ENCODE assay signal across 1 cellular context in the genomic region with DNA sequence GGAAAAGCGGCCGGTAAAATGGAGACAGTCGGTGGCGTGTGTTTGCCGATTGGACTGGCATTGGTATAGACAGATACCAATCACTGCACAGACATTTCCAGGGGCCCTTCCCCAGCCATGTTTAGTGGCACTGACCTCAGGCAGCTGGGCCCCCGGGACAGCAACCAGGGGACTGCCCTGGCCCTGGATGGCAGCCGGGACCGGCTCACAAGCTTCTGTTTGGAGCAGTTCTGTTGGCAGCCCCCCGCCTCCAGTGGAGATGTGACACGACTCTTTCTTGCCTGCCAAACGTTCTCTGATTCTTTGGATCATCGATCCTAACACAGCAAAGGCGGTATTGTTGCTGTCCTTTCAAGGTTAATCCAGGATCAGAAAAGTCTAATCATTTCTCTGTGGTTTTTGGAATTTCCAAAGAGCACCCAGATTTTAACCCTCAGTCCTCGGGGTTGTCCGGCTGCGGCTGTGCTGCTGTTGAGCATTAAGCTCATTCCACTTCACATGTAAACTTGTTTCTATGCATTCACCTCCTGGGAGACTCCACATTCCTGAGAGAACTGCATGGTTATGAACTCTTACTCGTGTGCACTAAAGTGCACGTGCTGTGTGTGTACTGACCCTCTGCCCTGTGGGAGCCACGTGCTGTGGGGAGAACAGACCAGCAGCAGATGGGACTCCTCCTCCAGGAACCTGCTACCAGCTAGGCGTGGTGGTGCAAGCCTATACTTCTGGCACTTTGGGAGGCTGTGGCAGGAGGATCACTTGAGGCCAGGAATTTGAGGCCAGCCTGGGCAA.
TF ChIP-seq lines count a peak whose summit lies in the region.

No MANE protein-coding gene starts in this region.

TF ChIP-seq in HepG2, 621 proteins besides CTCF, POLR2A, EP300 and RAD21:
- TF ChIP-seq KDM6A (CRISPR knock-in tag; IDR thresholded peaks at IDR 0.05; ENCODE audit: low read depth) (no peak), ADNP (CRISPR knock-in tag; IDR thresholded peaks at IDR 0.05) (no peak), GATAD2A (CRISPR knock-in tag; IDR thresholded peaks at IDR 0.05) (no peak), ZBTB42 (CRISPR knock-in tag; IDR thresholded peaks at IDR 0.05) (no peak), ZNF724P (CRISPR knock-in tag; IDR thresholded peaks at IDR 0.05; ENCODE audit: borderline replicate concordance) (no peak), ZNF329 (CRISPR knock-in tag; IDR thresholded peaks at IDR 0.05; ENCODE audit: low read depth) (no peak), MAFG (CRISPR knock-in tag; IDR thresholded peaks at IDR 0.05) (no peak), KLF15 (CRISPR knock-in tag; IDR thresholded peaks at IDR 0.05; ENCODE audit: borderline replicate concordance) (no peak), ZNF34 (CRISPR knock-in tag; IDR thresholded peaks at IDR 0.05; ENCODE audit: borderline replicate concordance) (no peak), ZZZ3 (CRISPR knock-in tag; IDR thresholded peaks at IDR 0.05; ENCODE audit: borderline replicate concordance) (no peak), HNRNPH1 (optimal IDR thresholded peaks at IDR 0.05; ENCODE audit: low read depth, low read length) (no peak), ZNF136 (CRISPR knock-in tag; IDR thresholded peaks at IDR 0.05; ENCODE audit: low read depth) (no peak), ZNF484 (CRISPR knock-in tag; IDR thresholded peaks at IDR 0.05; ENCODE audit: borderline replicate concordance, low read depth) (no peak), PCBP1 (IDR thresholded peaks at IDR 0.05; ENCODE audit: borderline replicate concordance, low read depth, low read length) (no peak), HDAC6 (IDR thresholded peaks at IDR 0.05; ENCODE audit: low read depth, low read length) (no peak), ATF1 (CRISPR knock-in tag; IDR thresholded peaks at IDR 0.05) (no peak)
- TF ChIP-seq, protein P1, sequence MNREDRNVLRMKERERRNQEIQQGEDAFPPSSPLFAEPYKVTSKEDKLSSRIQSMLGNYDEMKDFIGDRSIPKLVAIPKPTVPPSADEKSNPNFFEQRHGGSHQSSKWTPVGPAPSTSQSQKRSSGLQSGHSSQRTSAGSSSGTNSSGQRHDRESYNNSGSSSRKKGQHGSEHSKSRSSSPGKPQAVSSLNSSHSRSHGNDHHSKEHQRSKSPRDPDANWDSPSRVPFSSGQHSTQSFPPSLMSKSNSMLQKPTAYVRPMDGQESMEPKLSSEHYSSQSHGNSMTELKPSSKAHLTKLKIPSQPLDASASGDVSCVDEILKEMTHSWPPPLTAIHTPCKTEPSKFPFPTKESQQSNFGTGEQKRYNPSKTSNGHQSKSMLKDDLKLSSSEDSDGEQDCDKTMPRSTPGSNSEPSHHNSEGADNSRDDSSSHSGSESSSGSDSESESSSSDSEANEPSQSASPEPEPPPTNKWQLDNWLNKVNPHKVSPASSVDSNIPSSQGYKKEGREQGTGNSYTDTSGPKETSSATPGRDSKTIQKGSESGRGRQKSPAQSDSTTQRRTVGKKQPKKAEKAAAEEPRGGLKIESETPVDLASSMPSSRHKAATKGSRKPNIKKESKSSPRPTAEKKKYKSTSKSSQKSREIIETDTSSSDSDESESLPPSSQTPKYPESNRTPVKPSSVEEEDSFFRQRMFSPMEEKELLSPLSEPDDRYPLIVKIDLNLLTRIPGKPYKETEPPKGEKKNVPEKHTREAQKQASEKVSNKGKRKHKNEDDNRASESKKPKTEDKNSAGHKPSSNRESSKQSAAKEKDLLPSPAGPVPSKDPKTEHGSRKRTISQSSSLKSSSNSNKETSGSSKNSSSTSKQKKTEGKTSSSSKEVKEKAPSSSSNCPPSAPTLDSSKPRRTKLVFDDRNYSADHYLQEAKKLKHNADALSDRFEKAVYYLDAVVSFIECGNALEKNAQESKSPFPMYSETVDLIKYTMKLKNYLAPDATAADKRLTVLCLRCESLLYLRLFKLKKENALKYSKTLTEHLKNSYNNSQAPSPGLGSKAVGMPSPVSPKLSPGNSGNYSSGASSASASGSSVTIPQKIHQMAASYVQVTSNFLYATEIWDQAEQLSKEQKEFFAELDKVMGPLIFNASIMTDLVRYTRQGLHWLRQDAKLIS (CRISPR knock-in tag; IDR thresholded peaks at IDR 0.05): no peak
- TF ChIP-seq, protein P2, sequence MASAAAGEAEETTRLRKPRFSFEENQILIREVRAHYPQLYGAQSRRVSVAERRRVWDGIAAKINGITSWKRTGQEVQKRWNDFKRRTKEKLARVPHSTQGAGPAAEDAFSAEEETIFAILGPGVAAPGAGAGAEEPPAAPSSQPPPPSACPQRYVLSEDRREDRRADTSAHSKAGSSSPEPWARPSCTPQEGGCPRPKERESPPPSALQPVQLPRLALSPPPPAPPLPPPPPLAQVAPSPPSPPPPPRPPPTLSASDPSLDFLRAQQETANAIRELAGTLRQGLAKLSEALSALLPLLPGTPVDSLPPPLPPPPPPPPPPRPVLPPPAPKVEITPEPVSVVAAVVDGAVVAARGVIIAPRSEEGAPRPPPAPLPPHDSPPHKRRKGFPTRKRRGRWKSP (CRISPR knock-in tag; IDR thresholded peaks at IDR 0.05): no peak
- TF ChIP-seq, protein P3, sequence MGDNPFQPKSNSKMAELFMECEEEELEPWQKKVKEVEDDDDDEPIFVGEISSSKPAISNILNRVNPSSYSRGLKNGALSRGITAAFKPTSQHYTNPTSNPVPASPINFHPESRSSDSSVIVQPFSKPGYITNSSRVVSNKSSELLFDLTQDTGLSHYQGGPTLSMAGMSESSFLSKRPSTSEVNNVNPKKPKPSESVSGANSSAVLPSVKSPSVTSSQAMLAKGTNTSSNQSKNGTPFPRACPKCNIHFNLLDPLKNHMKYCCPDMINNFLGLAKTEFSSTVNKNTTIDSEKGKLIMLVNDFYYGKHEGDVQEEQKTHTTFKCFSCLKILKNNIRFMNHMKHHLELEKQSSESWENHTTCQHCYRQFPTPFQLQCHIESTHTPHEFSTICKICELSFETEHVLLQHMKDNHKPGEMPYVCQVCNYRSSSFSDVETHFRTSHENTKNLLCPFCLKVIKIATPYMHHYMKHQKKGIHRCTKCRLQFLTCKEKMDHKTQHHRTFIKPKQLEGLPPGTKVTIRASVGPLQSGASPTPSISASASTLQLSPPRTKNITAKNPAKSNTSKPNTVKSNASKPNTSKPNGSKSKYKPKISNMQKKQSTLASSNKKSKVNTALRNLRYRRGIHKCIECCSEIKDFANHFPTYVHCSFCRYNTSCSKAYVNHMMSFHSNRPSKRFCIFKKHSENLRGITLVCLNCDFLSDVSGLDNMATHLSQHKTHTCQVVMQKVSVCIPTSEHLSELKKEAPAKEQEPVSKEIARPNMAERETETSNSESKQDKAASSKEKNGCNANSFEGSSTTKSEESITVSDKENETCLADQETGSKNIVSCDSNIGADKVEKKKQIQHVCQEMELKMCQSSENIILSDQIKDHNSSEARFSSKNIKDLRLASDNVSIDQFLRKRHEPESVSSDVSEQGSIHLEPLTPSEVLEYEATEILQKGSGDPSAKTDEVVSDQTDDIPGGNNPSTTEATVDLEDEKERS (CRISPR knock-in tag; IDR thresholded peaks at IDR 0.05): no peak
